Comparison of ENCODE assay signal across 25 cellular contexts in the genomic region with DNA sequence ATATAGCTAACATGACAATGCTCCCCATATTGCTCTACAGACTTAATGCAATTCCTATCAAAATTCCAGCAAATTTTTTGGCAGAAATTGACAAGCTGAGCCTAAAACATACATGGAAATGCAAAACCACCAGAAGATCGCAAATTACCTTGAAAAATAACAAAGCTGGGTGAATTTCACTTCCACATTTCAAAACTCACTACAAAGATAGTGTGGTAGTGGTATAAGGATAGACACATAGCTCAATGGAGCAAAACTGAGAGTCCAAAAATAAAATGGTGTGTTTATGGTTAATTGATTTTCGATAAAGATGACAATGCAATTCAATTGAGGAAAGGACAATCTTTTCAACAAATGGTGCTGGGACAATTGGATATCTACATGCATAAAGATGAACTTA.
A peak's percentile ranks its signal among the peaks of the same experiment; 100 is the strongest.
DNase-seq lines count a peak whose midpoint lies in the region; ATAC-seq lines count a peak whose summit lies in the region.
"Had no signal": no experiment of that assay in that cellular context is flagged by ENCODE, and none has a peak within 500 bp of the region (broad histone marks: within the 10 kb centered on the region; RNA-seq: fewer than 3 reads in every experiment).

No MANE protein-coding gene starts in this region.

- DNase-seq in NOMO-1 treated with DMSO at 0.1 percent for 48 hours (lab: John Stamatoyannopoulos, UW; ENCODE audit: unreplicated experiment) = peak; percentile 19
- DNase-seq in NOMO-1 (lab: John Stamatoyannopoulos, UW; ENCODE audit: unreplicated experiment in 2 of 2) = no peak
- DNase-seq in GOT3 (lab: John Stamatoyannopoulos, UW) = no peak
- no peak for DNase-seq in ecto neural progenitor cell (ENCODE audit: low spot score)
- DNase-seq in dedifferentiated amniotic fluid mesenchymal stem cell (ENCODE audit: extremely low spot score) = no peak
- DNase-seq: 8988T; activated CD4-positive, alpha-beta T cell treated with anti-CD3 and anti-CD28 coated beads, Interleukin-2, amount 50 U/mL, for 48 hours; activated naive CD4-positive, alpha-beta T cell; activated T-cell treated with anti-CD3 and anti-CD28 coated beads for 4 hours; amniotic stem cell; left cardiac atrium; MG63; NCI-H187; NCI-H226; nephron progenitor cell; Peyer's patch; sigmoid colon; stimulated activated naive CD4-positive, alpha-beta T cell treated with Interleukin-2 at 50 U/mL for 16 hours; T-helper 17 cell; WERI-Rb-1 had no signal

- peak; percentile 65 for ATAC-seq in GM21526 (IDR thresholded peaks at IDR 0.05; ENCODE audit: low FRiP score, unreplicated experiment)
- ATAC-seq in HG03558 (IDR thresholded peaks at IDR 0.05; ENCODE audit: extremely low read depth, unreplicated experiment) = peak; percentile 62
- no peak for ATAC-seq in HG03432 (IDR thresholded peaks at IDR 0.05; ENCODE audit: unreplicated experiment)
- ATAC-seq: esophagus mucosa, gastroesophageal sphincter, left cardiac atrium, T-helper 17 cell had no signal
